In the genomic region with DNA sequence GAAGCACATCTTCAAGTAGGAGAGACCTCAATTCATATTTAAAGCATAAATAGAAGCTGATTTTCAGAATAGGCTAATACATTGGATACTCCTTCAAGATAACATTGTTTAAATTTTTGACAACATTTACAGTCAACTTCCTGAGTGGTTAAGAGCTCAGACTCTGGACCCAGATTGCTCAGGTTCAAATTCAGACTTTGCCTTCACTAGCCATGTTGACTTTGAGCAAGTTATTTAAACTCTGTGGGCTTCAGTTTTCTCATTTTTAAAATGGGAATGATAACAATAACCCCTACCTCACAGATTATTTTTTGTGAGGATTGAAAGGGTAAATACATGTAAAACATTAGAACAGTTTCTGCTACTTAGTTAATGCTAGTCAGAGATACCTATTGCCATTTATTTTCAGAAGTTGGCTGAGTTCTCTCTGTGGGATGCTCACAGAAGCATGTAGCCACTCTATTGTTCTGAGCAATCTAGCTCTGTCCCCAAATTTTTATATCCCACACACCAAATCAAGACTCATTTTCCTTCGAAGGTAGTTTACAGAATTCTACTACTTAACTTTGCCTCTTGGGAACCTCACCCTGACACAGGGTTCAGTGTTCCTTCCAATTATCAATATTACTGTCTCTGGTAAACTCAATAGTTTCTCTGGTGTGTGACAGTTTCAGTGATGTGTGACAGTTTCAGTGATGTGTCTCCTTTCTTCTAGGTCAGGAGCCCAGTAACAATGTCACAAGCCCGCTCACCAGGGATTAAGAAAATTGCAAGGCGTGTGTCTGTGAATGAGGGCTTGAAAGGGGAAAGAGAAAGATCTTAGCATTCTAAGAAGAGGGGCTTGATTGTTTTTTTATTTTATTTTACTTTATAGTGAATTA, we compare ENCODE assay signal across 12 cellular contexts.
A peak's percentile ranks its signal among the peaks of the same experiment; 100 is the strongest.
DNase-seq lines count a peak whose midpoint lies in the region; ATAC-seq lines count a peak whose summit lies in the region.
"Had no signal": no experiment of that assay in that cellular context is flagged by ENCODE, and none has a peak within 500 bp of the region (broad histone marks: within the 10 kb centered on the region; RNA-seq: fewer than 3 reads in every experiment).

No MANE protein-coding gene starts in this region.

- in situ Hi-C loops in HAP-1 (cut with MboI; ENCODE audit: low sequenced_read_pairs) = no loop called here

- DNase-seq in retina = peak; percentile 43
- DNase-seq in amygdala (lab: John Stamatoyannopoulos, UW) = no peak
- DNase-seq in HAP-1 (ENCODE audit: low spot score in 2 of 2) = no peak
- DNase-seq in NCI-H2081 treated with DMSO at 0.1 percent for 48 hours (lab: John Stamatoyannopoulos, UW) = no peak
- DNase-seq: cerebellar nuclear complex, heart right ventricle, left cardiac atrium, naive B cell had no signal

- ATAC-seq in GM19328 (IDR thresholded peaks at IDR 0.05; ENCODE audit: unreplicated experiment) (peak; percentile 50), HG02610 (IDR thresholded peaks at IDR 0.05; ENCODE audit: unreplicated experiment) (peak; percentile 91), HG03196 (IDR thresholded peaks at IDR 0.05; ENCODE audit: unreplicated experiment) (peak; percentile 82)
- ATAC-seq: heart right ventricle, left cardiac atrium, WTC11 had no signal

- H3K36me3 ChIP-seq in HAP-1 (replicated peaks) = no peaks in the 10 kb centered on the region
- H3K36me3 ChIP-seq: heart right ventricle had no signal

- no peak overlapping the region for H3K4me3 ChIP-seq in HAP-1
- H3K4me3 ChIP-seq: heart right ventricle had no signal

- no peaks in the 10 kb centered on the region for H3K4me1 ChIP-seq in HAP-1
- H3K4me1 ChIP-seq: heart right ventricle had no signal

- no peaks in the 10 kb centered on the region for H3K27me3 ChIP-seq in HAP-1 (ENCODE audit: low read depth)
- H3K27me3 ChIP-seq: heart right ventricle had no signal

- no peaks in the 10 kb centered on the region for H3K9me3 ChIP-seq in HAP-1
- H3K9me3 ChIP-seq: heart right ventricle had no signal
